1 cellular context compared by ENCODE assay signal in genomic region chr6:153111082-153111481, GRCh38. TPM values are rescaled to one million over a fixed set of nuclear protein-coding genes. Genes with fewer than 3 reads are reported as not detected.
"Had no signal": no experiment of that assay in that cellular context is flagged by ENCODE, and none has a peak within 500 bp of the region (broad histone marks: within the 10 kb centered on the region; RNA-seq: fewer than 3 reads in every experiment).

No MANE protein-coding gene starts in this region.

RNA-seq across cellular contexts. Expression of gene RGS17, which starts 20.0 kb away (rescaled TPM):
- total RNA-seq: OCI-LY7 had no signal
